ENCODE assay signal across 1 cellular context in genomic region chr16:87233928-87234327, GRCh38.
TF ChIP-seq lines count a peak whose summit lies in the region.

No MANE protein-coding gene starts in this region.

TF ChIP-seq in HepG2, 621 proteins besides CTCF, POLR2A, EP300 and RAD21 (continued from another document):
- TF ChIP-seq NR0B2 (CRISPR knock-in tag; IDR thresholded peaks at IDR 0.05) (0 out of 2 replicates have a peak, but pooled peaks have one; percentile 21), SMC3 (IDR thresholded peaks at IDR 0.05; ENCODE audit: low read length) (peak; percentile 25; the same call in 1 of the 2 replicates), CEBPG (CRISPR knock-in tag; IDR thresholded peaks at IDR 0.05) (no peak), ZNF605 (CRISPR knock-in tag; IDR thresholded peaks at IDR 0.05) (no peak), ZMYM4 (CRISPR knock-in tag; IDR thresholded peaks at IDR 0.05) (peak; percentile 36; the same call in 1 of the 2 replicates), CCDC6 (CRISPR knock-in tag; IDR thresholded peaks at IDR 0.05) (no peak), ZNF790 (CRISPR knock-in tag; IDR thresholded peaks at IDR 0.05; ENCODE audit: borderline replicate concordance) (no peak), ADNP (CRISPR knock-in tag; IDR thresholded peaks at IDR 0.05) (no peak), ZNF124 (CRISPR knock-in tag; IDR thresholded peaks at IDR 0.05) (no peak), STAG1 (CRISPR knock-in tag; IDR thresholded peaks at IDR 0.05) (peak; percentile 71), REPIN1 (CRISPR knock-in tag; IDR thresholded peaks at IDR 0.05; ENCODE audit: borderline replicate concordance, low read depth) (no peak), ZNF580 (CRISPR knock-in tag; IDR thresholded peaks at IDR 0.05; ENCODE audit: borderline replicate concordance, low read depth) (0 out of 2 replicates have a peak, but pooled peaks have one; percentile 29), EEA1 (CRISPR knock-in tag; IDR thresholded peaks at IDR 0.05; ENCODE audit: borderline replicate concordance) (no peak), ZNF224 (CRISPR knock-in tag; IDR thresholded peaks at IDR 0.05) (no peak), MTF2 (CRISPR knock-in tag; IDR thresholded peaks at IDR 0.05; ENCODE audit: borderline replicate concordance) (no peak), LCORL (IDR thresholded peaks at IDR 0.05) (no peak), LCORL (CRISPR knock-in tag; IDR thresholded peaks at IDR 0.05) (0 out of 2 replicates have a peak, but pooled peaks have one; percentile 15), HNF1B (CRISPR knock-in tag; IDR thresholded peaks at IDR 0.05) (0 out of 2 replicates have a peak, but pooled peaks have one; percentile 17), NKX3-1 (CRISPR knock-in tag; IDR thresholded peaks at IDR 0.05) (no peak), ZNF446 (CRISPR knock-in tag; IDR thresholded peaks at IDR 0.05) (no peak)
- TF ChIP-seq, protein P1, sequence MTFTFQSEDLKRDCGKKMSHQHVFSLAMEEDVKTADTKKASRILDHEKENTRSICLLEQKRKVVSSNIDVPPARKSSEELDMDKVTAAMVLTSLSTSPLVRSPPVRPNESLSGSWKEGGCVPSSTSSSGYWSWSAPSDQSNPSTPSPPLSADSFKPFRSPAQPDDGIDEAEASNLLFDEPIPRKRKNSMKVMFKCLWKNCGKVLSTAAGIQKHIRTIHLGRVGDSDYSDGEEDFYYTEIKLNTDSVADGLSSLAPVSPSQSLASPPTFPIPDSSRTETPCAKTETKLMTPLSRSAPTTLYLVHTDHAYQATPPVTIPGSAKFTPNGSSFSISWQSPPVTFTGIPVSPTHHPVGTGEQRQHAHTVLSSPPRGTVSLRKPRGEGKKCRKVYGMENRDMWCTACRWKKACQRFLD (CRISPR knock-in tag; IDR thresholded peaks at IDR 0.05; ENCODE audit: borderline replicate concordance): no peak
- TF ChIP-seq, protein P2, sequence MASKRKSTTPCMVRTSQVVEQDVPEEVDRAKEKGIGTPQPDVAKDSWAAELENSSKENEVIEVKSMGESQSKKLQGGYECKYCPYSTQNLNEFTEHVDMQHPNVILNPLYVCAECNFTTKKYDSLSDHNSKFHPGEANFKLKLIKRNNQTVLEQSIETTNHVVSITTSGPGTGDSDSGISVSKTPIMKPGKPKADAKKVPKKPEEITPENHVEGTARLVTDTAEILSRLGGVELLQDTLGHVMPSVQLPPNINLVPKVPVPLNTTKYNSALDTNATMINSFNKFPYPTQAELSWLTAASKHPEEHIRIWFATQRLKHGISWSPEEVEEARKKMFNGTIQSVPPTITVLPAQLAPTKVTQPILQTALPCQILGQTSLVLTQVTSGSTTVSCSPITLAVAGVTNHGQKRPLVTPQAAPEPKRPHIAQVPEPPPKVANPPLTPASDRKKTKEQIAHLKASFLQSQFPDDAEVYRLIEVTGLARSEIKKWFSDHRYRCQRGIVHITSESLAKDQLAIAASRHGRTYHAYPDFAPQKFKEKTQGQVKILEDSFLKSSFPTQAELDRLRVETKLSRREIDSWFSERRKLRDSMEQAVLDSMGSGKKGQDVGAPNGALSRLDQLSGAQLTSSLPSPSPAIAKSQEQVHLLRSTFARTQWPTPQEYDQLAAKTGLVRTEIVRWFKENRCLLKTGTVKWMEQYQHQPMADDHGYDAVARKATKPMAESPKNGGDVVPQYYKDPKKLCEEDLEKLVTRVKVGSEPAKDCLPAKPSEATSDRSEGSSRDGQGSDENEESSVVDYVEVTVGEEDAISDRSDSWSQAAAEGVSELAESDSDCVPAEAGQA (IDR thresholded peaks at IDR 0.05; ENCODE audit: low read depth): no peak
- TF ChIP-seq, protein P2 (CRISPR knock-in tag; IDR thresholded peaks at IDR 0.05; ENCODE audit: borderline replicate concordance): no peak
